ENCODE assay signal across 1 cellular context in the genomic region with DNA sequence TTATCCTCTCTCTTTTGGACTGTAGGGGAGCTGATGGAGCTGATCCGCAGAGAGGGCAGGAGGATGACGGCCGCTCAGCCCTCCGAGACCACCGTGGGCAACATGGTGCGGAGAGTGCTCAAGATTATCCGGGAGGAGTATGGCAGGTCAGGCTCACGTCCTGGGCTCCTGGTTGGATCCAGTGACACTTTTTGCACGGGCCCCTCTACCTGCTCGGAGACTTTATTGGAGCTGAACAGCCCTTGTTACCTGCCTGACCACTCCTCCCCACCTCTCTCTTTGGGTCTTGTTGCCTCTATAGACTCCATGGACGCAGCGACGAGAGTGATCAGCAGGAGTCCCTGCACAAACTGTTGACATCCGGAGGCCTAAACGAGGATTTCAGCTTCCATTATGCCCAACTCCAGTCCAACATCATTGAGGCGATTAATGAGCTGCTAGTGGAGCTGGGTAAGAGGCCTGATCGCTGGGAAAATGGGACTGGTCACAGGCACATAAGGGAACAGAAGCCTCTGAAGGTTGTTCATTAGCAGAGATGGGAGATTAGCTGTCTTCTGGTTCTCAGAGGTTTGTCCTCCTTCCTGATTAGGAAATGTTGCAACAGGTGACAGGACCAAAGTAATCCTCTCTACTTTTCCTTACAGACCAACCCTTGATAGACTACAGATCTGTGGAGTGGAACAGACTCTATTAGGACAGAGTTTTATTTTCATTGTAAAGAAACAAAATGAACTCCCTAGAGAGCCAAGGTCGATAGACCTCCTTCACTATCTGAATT.
TF ChIP-seq lines count a peak whose summit lies in the region.

No MANE protein-coding gene starts in this region.

TF ChIP-seq in K562, 482 proteins besides CTCF, POLR2A, EP300 and RAD21 (continued from another document):
- peak; percentile 32 for TF ChIP-seq SAP30 (IDR thresholded peaks at IDR 0.05; ENCODE audit: borderline replicate concordance, insufficient read depth, low read depth, low read length, poor library complexity, severe bottlenecking)
